15 cellular contexts compared by ENCODE assay signal in the genomic region with DNA sequence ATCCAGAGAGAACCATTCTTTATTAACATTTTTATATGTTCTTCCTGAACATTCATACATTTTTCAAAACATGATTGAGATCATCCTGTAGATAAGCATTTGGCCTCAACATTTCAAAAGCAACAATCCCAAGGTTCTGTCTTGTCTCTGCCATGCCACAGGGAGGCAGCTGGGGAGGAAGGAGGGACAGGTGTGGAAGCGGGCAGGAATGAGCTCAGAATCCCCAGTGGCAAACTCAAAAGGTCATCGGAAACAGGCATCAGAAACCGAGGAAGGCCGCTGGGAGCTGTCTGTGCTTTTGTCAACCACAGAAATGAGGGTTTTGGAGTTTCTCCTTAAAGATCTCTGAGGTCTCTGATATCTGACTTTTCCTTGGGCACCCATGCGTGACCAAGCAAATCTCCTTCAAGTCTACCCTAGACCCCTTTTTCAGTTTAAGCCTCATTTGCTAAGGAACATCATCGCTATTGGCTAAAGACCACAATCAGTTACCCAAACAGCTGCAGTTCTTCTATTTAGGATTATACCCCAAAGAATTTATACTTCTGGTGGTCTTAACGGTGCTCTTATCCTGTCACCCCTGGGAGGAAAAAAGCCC.
"Had no signal": no experiment of that assay in that cellular context is flagged by ENCODE, and none has a peak within 500 bp of the region (broad histone marks: within the 10 kb centered on the region; RNA-seq: fewer than 3 reads in every experiment).

No MANE protein-coding gene starts in this region.

- H3K27ac ChIP-seq: psoas muscle had no signal

- H3K9me3 ChIP-seq: mucosa of descending colon, psoas muscle, right lobe of liver had no signal

- ATAC-seq: psoas muscle, SK-N-SH treated with all-trans-retinoic acid at 6 μM for 48 hours, WTC11 had no signal

- H3K27me3 ChIP-seq: right lobe of liver had no signal

- H3K4me1 ChIP-seq: psoas muscle had no signal

- H3K4me3 ChIP-seq: mucosa of descending colon, psoas muscle, right lobe of liver had no signal

- DNase-seq: activated CD4-positive, alpha-beta T cell treated with anti-CD3 and anti-CD28 coated beads, Interleukin-2, amount 10 ng/mL, durations not matched to agents 7 days and 5 days; activated CD8-positive, alpha-beta memory T cell treated with anti-CD3 and anti-CD28 coated beads for 24 hours; activated naive CD4-positive, alpha-beta T cell treated with anti-CD3 and anti-CD28 coated beads, Interleukin-2, amount 50 U/mL, for 16 hours; activated T-cell treated with anti-CD3 and anti-CD28 coated beads for 4 hours; glutamatergic neuron; immature natural killer cell; left cardiac atrium; occipital lobe; psoas muscle; right lobe of liver; stimulated activated CD4-positive, alpha-beta T cell treated with anti-CD3 and anti-CD28 coated beads, Interleukin-1b, Interleukin-23, amount 100 ng/mL, for 48 hours; trophoblast cell had no signal
